In genomic region chr7:20440472-20441105, GRCh38 we compare ENCODE assay signal across 8 cellular contexts.
DNase-seq lines count a peak whose midpoint lies in the region; ATAC-seq, FAIRE-seq and TF ChIP-seq lines count a peak whose summit lies in the region.

No MANE protein-coding gene starts in this region.

- no peaks in the 10 kb centered on the region for H3K4me1 Mint-ChIP-seq in effector memory CD8-positive, alpha-beta T cell (ENCODE audit: low read depth in 2 of 2)

- H4K20me1 ChIP-seq in GM12878 (ENCODE audit: control insufficient read depth, insufficient read depth), result no peaks in the 10 kb centered on the region

- 60% methylated on average over 9 of the region's 9 CpGs for WGBS in GM12878 (ENCODE audit: insufficient coverage, insufficient replicate concordance, low lambda C conversion rate, missing lambda C conversion rate)

- H3K36me3 ChIP-seq in GM12878 (ENCODE audit: control insufficient read depth in 2 of 2, insufficient read depth in 2 of 2, low read length in 1 of 2), result no peaks in the 10 kb centered on the region

- intact Hi-C loops in GM12878 (cut with micrococcal nuclease; ENCODE audit: unreplicated experiment), result loop anchor here (5.0 to 10.0 kb wide), 2 partner anchors 458 to 696 kb away; no protein-coding TSS in a partner anchor

- H3K9me3 Mint-ChIP-seq in effector memory CD8-positive, alpha-beta T cell, result peaks cover 0 to 6% of the 10 kb centered on the region in 2 donors

- no TSS peak for BruUV-seq in GM12878 (replicated peaks; lab: Mats Ljungman, UMichigan)

- no peaks in the 10 kb centered on the region for H3K36me3 Mint-ChIP-seq in effector memory CD8-positive, alpha-beta T cell (ENCODE audit: insufficient read depth)

- no peaks in the 10 kb centered on the region for H3K27me3 Mint-ChIP-seq in effector memory CD8-positive, alpha-beta T cell

- peak; percentile 60 for TF ChIP-seq RAD21 in GM12878 (IDR thresholded peaks at IDR 0.05; ENCODE audit: insufficient read depth, low read depth, low read length)

- RAD21 ChIA-PET in GM12878 (lab: Charles Lee; ENCODE audit: unreplicated experiment), result interaction anchor here (0.6 to 2.5 kb wide), 6 partner anchors 113 to 727 kb away, joined by 3 to 11 read pairs (median 4); no protein-coding TSS in a partner anchor

- in situ Hi-C loops in GM12878 (cut with MboI), result no loop called here

- H3K9me3 ChIP-seq in GM12878 (replicated peaks; ENCODE audit: control insufficient read depth, insufficient read depth, low read length), result peaks cover 3% of the 10 kb centered on the region; the same call in 1 of the 3 replicates

- H3K9ac ChIP-seq in GM12878 (ENCODE audit: control insufficient read depth, insufficient read depth, low read length), result no peak overlapping the region

- TF ChIP-seq EP300 in GM12878 (IDR thresholded peaks at IDR 0.05; ENCODE audit: borderline replicate concordance in 1 of 2, control insufficient read depth in 1 of 2, low read depth in 2 of 2, low read length in 2 of 2), result no peak

- FAIRE-seq in D721Med (lab: Jason Lieb, UNC) (no peak), GM12878 (lab: Jason Lieb, UNC) (no peak)

- TF ChIP-seq POLR2A in GM12878 (IDR thresholded peaks at IDR 0.05; ENCODE audit: low read depth, low read length), result no peak

- peak; percentile 35; the same call in 1 of the 3 replicates for ATAC-seq in GM12878
- ATAC-seq in HG02798 (IDR thresholded peaks at IDR 0.05; ENCODE audit: poor library complexity, unreplicated experiment), result no peak
- ATAC-seq in effector memory CD8-positive, alpha-beta T cell (replicated peaks), result no peak
- no peak for ATAC-seq in GM19455 (IDR thresholded peaks at IDR 0.05; ENCODE audit: unreplicated experiment)

- TF ChIP-seq CTCF in D721Med (IDR thresholded peaks at IDR 0.05; ENCODE audit: insufficient read depth, missing control alignments) (peak; percentile 36), GM12878 (IDR thresholded peaks at IDR 0.05 in 2 of 3, conservative IDR thresholded peaks at IDR 0.05 in 1 of 3; ENCODE audit: control insufficient read depth in 2 of 3, extremely low read depth in 1 of 3, insufficient read depth in 1 of 3, low read depth in 3 of 3, low read length in 3 of 3) (peak; percentile 34 to 65 (median 58))

- H3K27ac Mint-ChIP-seq in effector memory CD8-positive, alpha-beta T cell, result no peak overlapping the region

- H3K4me3 ChIP-seq in GM12878, result no peak overlapping the region

- no peaks in the 10 kb centered on the region for H3K27me3 ChIP-seq in GM12878 (replicated peaks in 1 of 2; ENCODE audit: control insufficient read depth in 2 of 2, insufficient read depth in 2 of 2, low read length in 1 of 2)

- peaks cover 15% of the 10 kb centered on the region; the same call in 1 of the 2 replicates for H3K4me1 ChIP-seq in GM12878 (ENCODE audit: control insufficient read depth, insufficient read depth, low read length)

- no peak overlapping the region for H3K4me2 ChIP-seq in GM12878 (ENCODE audit: control insufficient read depth, insufficient read depth)

- no peak overlapping the region for H3K27ac ChIP-seq in GM12878 (ENCODE audit: control insufficient read depth, insufficient read depth)

- no peak for DNase-seq in D721Med (ENCODE audit: insufficient read length, low spot score)
- DNase-seq in HuH-7 (ENCODE audit: low spot score), result peak; percentile 10
- no peak for DNase-seq in GM12878 (ENCODE audit: low read depth, low spot score)
- DNase-seq in lung microvascular endothelial cell (ENCODE audit: low read depth in 2 of 2), result peak; percentile 33 to 74
- no peak for DNase-seq in effector memory CD8-positive, alpha-beta T cell
- DNase-seq in NCI-H526 treated with DMSO at 0.1 percent for 48 hours (lab: John Stamatoyannopoulos, UW), result no peak

- POLR2A ChIA-PET in GM12878 (lab: Charles Lee), result no interaction called here

- SMC1A ChIA-PET in GM12878 (lab: Charles Lee; ENCODE audit: uncharacterized antibody, unreplicated experiment), result interaction anchor here (0.7 to 2.7 kb wide), 11 partner anchors 16 to 727 kb away, joined by 3 to 10 read pairs (median 5); no protein-coding TSS in a partner anchor

- no peak overlapping the region for H3K4me3 Mint-ChIP-seq in effector memory CD8-positive, alpha-beta T cell

- no peak overlapping the region for H2AFZ ChIP-seq in GM12878 (ENCODE audit: control insufficient read depth, low read depth, low read length)

- H3K79me2 ChIP-seq in GM12878 (ENCODE audit: control insufficient read depth, insufficient read depth, low read length), result no peaks in the 10 kb centered on the region

- CTCF ChIA-PET in GM12878 (lab: Yijun Ruan, JAX), result interaction anchor here (0.7 to 3.4 kb wide), 22 partner anchors 8 to 726 kb away, joined by 3 to 20 read pairs (median 4); no protein-coding TSS in a partner anchor

TF ChIP-seq in GM12878, 131 proteins besides CTCF, POLR2A, EP300 and RAD21 (continues in another document):
- TF ChIP-seq STAT1 (conservative IDR thresholded peaks at IDR 0.05) (no peak), IRF3 (IDR thresholded peaks at IDR 0.05) (no peak), KDM1A (IDR thresholded peaks at IDR 0.05; ENCODE audit: borderline replicate concordance) (no peak), POU2F2 (IDR thresholded peaks at IDR 0.05; ENCODE audit: borderline replicate concordance, low read depth, low read length) (no peak), ZBTB33 (IDR thresholded peaks at IDR 0.05) (no peak), USF1 (IDR thresholded peaks at IDR 0.05; ENCODE audit: borderline replicate concordance, extremely low read length, insufficient read depth, low read depth, low read length) (no peak), YY1 (IDR thresholded peaks at IDR 0.05; ENCODE audit: low read depth, low read length) (no peak), CBX3 (IDR thresholded peaks at IDR 0.05; ENCODE audit: borderline replicate concordance, low read depth) (no peak), JUND (IDR thresholded peaks at IDR 0.05; ENCODE audit: low read depth, low read length) (no peak), PRDM15 (CRISPR knock-in tag; IDR thresholded peaks at IDR 0.05) (no peak), IRF4 (IDR thresholded peaks at IDR 0.05; ENCODE audit: low read depth, low read length) (no peak), TARDBP (IDR thresholded peaks at IDR 0.05; ENCODE audit: borderline replicate concordance) (no peak), PML (IDR thresholded peaks at IDR 0.05; ENCODE audit: low read length) (no peak), CEBPB (IDR thresholded peaks at IDR 0.05; ENCODE audit: borderline replicate concordance in 1 of 2, low read depth in 2 of 2, low read length in 2 of 2) (no peak), MTA3 (IDR thresholded peaks at IDR 0.05; ENCODE audit: borderline replicate concordance, low read length) (no peak)

Comparison
In these comparisons a context has a peak if more than half of its experiments do, and no peak if none do; other contexts are left out.
1. DNase-seq: peak in HuH-7 (single experiment) and lung microvascular endothelial cell (2 of 2); none in D721Med (single experiment), GM12878 (single experiment), effector memory CD8-positive, alpha-beta T cell (0 of 3) and NCI-H526 treated with DMSO at 0.1 percent for 48 hours (single experiment).